In genomic region chr10:113073549-113074189, GRCh38 we compare ENCODE assay signal across 1 cellular context.
TF ChIP-seq lines count a peak whose summit lies in the region.

No MANE protein-coding gene starts in this region.

TF ChIP-seq in K562, 482 proteins besides CTCF, POLR2A, EP300 and RAD21 (continued from another document and continues in another):
- 0 out of 2 replicates have a peak, but pooled peaks have one; percentile 21 for TF ChIP-seq HMBOX1 (IDR thresholded peaks at IDR 0.05)
- TF ChIP-seq ATF2 (CRISPR knock-in tag; IDR thresholded peaks at IDR 0.05) = no peak
- 0 out of 2 replicates have a peak, but pooled peaks have one; percentile 65 for TF ChIP-seq ZNF592 (IDR thresholded peaks at IDR 0.05)
- no peak for TF ChIP-seq E2F5 (CRISPR knock-in tag; IDR thresholded peaks at IDR 0.05)
- peak; percentile 61 for TF ChIP-seq L3MBTL2 (IDR thresholded peaks at IDR 0.05)
- TF ChIP-seq GATAD2A (IDR thresholded peaks at IDR 0.05) = no peak
- no peak for TF ChIP-seq NFIC (IDR thresholded peaks at IDR 0.05)
- no peak for TF ChIP-seq ZNF511 (CRISPR knock-in tag; IDR thresholded peaks at IDR 0.05)
- TF ChIP-seq GABPA (tag; conservative IDR thresholded peaks at IDR 0.05; ENCODE audit: low read depth) = 0 out of 2 replicates have a peak, but pooled peaks have one; percentile 19
- TF ChIP-seq ZNF384 (IDR thresholded peaks at IDR 0.05; ENCODE audit: low read depth, low read length) = peak; percentile 68
- TF ChIP-seq LCOR (CRISPR knock-in tag; IDR thresholded peaks at IDR 0.05) = 0 out of 2 replicates have a peak, but pooled peaks have one; percentile 23
- TF ChIP-seq SRSF9 (IDR thresholded peaks at IDR 0.05; ENCODE audit: borderline replicate concordance, low read depth, low read length) = no peak
- peak; percentile 63 for TF ChIP-seq RBFOX2 (IDR thresholded peaks at IDR 0.05; ENCODE audit: low read depth, low read length)
- TF ChIP-seq MAFK (IDR thresholded peaks at IDR 0.05; ENCODE audit: low read length) = no peak
- peak; percentile 24 for TF ChIP-seq RBBP5 (IDR thresholded peaks at IDR 0.05; ENCODE audit: borderline replicate concordance, insufficient read depth, low read length, poor library complexity, severe bottlenecking)
- TF ChIP-seq BHLHE40 (IDR thresholded peaks at IDR 0.05; ENCODE audit: low read length) = peak; percentile 13; the same call in 1 of the 2 replicates
- no peak for TF ChIP-seq WHSC1 (IDR thresholded peaks at IDR 0.05; ENCODE audit: low read length)
- peak; percentile 27; the same call in 1 of the 2 replicates for TF ChIP-seq PHF8 (IDR thresholded peaks at IDR 0.05; ENCODE audit: borderline replicate concordance, low read length)
- no peak for TF ChIP-seq NCOA1 (IDR thresholded peaks at IDR 0.05; ENCODE audit: low read depth)
- no peak for TF ChIP-seq USF1 (CRISPR knock-in tag; IDR thresholded peaks at IDR 0.05)
- peak; percentile 57; the same call in 1 of the 2 replicates for TF ChIP-seq JUN (IDR thresholded peaks at IDR 0.05; ENCODE audit: borderline replicate concordance, low read depth, low read length)
- no peak for TF ChIP-seq JUN (CRISPR knock-in tag; IDR thresholded peaks at IDR 0.05; ENCODE audit: borderline replicate concordance)
- peak; percentile 30; the same call in 1 of the 2 replicates for TF ChIP-seq CXXC5 (CRISPR knock-in tag; IDR thresholded peaks at IDR 0.05)
- no peak; the same call in 1 of the 2 replicates for TF ChIP-seq ETV1 (tag; conservative IDR thresholded peaks at IDR 0.05; ENCODE audit: low read depth)
- peak; percentile 60 for TF ChIP-seq MAX (CRISPR knock-in tag; IDR thresholded peaks at IDR 0.05)
- no peak for TF ChIP-seq ZNF780A (CRISPR knock-in tag; IDR thresholded peaks at IDR 0.05)
- TF ChIP-seq ATF3 (IDR thresholded peaks at IDR 0.05) = peak; percentile 75
- TF ChIP-seq ATF3 (CRISPR knock-in tag; conservative IDR thresholded peaks at IDR 0.05) = no peak
- peak in 1 of 2 experiments; percentile 60; a peak in 1 of 4 replicates for TF ChIP-seq MNT (conservative IDR thresholded peaks at IDR 0.05)
- TF ChIP-seq ZNF395 (CRISPR knock-in tag; IDR thresholded peaks at IDR 0.05) = peak; percentile 55; the same call in 1 of the 2 replicates
- no peak for TF ChIP-seq SMARCC2 (IDR thresholded peaks at IDR 0.05; ENCODE audit: low read depth)
- TF ChIP-seq TAF9B (IDR thresholded peaks at IDR 0.05; ENCODE audit: partially characterized antibody) = no peak
- TF ChIP-seq E2F6 (IDR thresholded peaks at IDR 0.05; ENCODE audit: borderline replicate concordance in 1 of 2, extremely low read depth in 1 of 2, insufficient read depth in 1 of 2, insufficient read length in 1 of 2, low read depth in 1 of 2, low read length in 1 of 2, poor library complexity in 1 of 2, severe bottlenecking in 1 of 2) = peak in 1 of 2 experiments; percentile 42
